13 cellular contexts compared by ENCODE assay signal in the genomic region with DNA sequence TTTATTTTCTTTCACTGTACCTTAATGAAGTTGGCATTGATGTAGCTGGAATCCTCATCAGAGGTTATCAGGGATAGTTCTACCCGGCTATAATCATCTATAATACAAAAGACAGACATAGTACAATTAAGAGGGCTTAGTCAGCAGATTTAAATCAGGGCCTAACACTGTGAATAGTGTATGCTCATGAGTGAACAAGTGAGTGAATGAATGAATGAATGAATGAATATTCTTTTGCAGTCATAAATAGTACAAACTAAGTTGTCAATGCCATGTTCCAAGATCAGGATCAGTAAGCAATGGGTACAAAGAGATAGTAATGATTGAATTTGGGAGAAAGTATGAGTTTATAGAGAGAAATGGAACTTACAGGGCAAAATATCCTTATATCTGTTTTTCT. TPM values are rescaled to one million over a fixed set of nuclear protein-coding genes. Genes with fewer than 3 reads are reported as not detected.
DNase-seq lines count a peak whose midpoint lies in the region; ATAC-seq and TF ChIP-seq lines count a peak whose summit lies in the region.
"Had no signal": no experiment of that assay in that cellular context is flagged by ENCODE, and none has a peak within 500 bp of the region (broad histone marks: within the 10 kb centered on the region; RNA-seq: fewer than 3 reads in every experiment).

No MANE protein-coding gene starts in this region.

- peaks cover 51 to 56% of the 10 kb centered on the region in 2 donors for H3K4me1 Mint-ChIP-seq in natural killer cell

- peak overlapping the region; percentile 76 to 89 for H3K27ac Mint-ChIP-seq in natural killer cell

- H3K79me2 ChIP-seq in OCI-LY3 (ENCODE audit: low read length): no peaks in the 10 kb centered on the region

- H3K36me3 Mint-ChIP-seq in natural killer cell: peaks cover 20% of the 10 kb centered on the region

- peak overlapping the region; percentile 43 for H3K4me3 ChIP-seq in GM12865 (ENCODE audit: low read depth, low read length)
- H3K4me3 ChIP-seq in OCI-LY3 (ENCODE audit: low read length): peak overlapping the region; percentile 58
- H3K4me3 ChIP-seq: esophagus squamous epithelium, tibial artery had no signal

- H3K9me3 ChIP-seq in OCI-LY3 (ENCODE audit: insufficient read depth, low read length): no peaks in the 10 kb centered on the region
- H3K9me3 ChIP-seq: Caco-2, esophagus squamous epithelium, tibial artery had no signal

- ATAC-seq in natural killer cell: no peak
- no peak for ATAC-seq in GM21360 (IDR thresholded peaks at IDR 0.05; ENCODE audit: unreplicated experiment)

- no peaks in the 10 kb centered on the region for H4K20me1 ChIP-seq in OCI-LY3 (ENCODE audit: insufficient read depth, low read length)

- no peaks in the 10 kb centered on the region for H3K27me3 Mint-ChIP-seq in natural killer cell (ENCODE audit: low read depth in 2 of 2)

- H3K4me1 ChIP-seq in OCI-LY3 (ENCODE audit: low read length): peaks cover 69% of the 10 kb centered on the region
- H3K4me1 ChIP-seq: Caco-2 had no signal

- intact Hi-C loops in natural killer cell (cut with micrococcal nuclease): loop anchor here (2.0 kb wide), 1 partner anchor 46 kb away; a partner anchor contains a TSS

- DNase-seq in GM12865 (ENCODE audit: low read depth) (no peak), natural killer cell (no peak), MV-4-11 (lab: John Stamatoyannopoulos, UW) (no peak)
- DNase-seq: Caco-2, esophagus squamous epithelium, NCI-H146, NCI-H524 treated with DMSO at 0.1 percent for 48 hours, nucleus accumbens, SHP77, tibial artery had no signal

- H3K9me3 Mint-ChIP-seq in natural killer cell: no peaks in the 10 kb centered on the region

- H3K27me3 ChIP-seq in OCI-LY3 (ENCODE audit: low read depth, low read length): no peaks in the 10 kb centered on the region
- H3K27me3 ChIP-seq: esophagus squamous epithelium, tibial artery had no signal

- peak overlapping the region; percentile 65 for H3K4me3 Mint-ChIP-seq in natural killer cell

- no peak for TF ChIP-seq CTCF in GM12865 (IDR thresholded peaks at IDR 0.05; ENCODE audit: insufficient read depth, low read depth, low read length, missing control alignments)
- TF ChIP-seq CTCF in OCI-LY3 (IDR thresholded peaks at IDR 0.05; ENCODE audit: low read depth, low read length): no peak
- TF ChIP-seq CTCF in natural killer cell (IDR thresholded peaks at IDR 0.05): no peak

- H3K27ac ChIP-seq in OCI-LY3 (ENCODE audit: low read length): peak overlapping the region; percentile 99
- H3K27ac ChIP-seq: esophagus squamous epithelium, tibial artery had no signal

- peaks cover 7% of the 10 kb centered on the region for H3K36me3 ChIP-seq in OCI-LY3 (replicated peaks; ENCODE audit: low read depth, low read length)
- H3K36me3 ChIP-seq: esophagus squamous epithelium, tibial artery had no signal

- no peak overlapping the region for H2AFZ ChIP-seq in OCI-LY3 (ENCODE audit: low read depth, low read length)

- peak overlapping the region; percentile 78 for H3K4me2 ChIP-seq in OCI-LY3 (ENCODE audit: low read length)

- H3K9ac ChIP-seq in OCI-LY3 (ENCODE audit: low read length): peak overlapping the region; percentile 76

RNA-seq across cellular contexts. Expression of a gene that starts 12.5 kb away (rescaled TPM):
- 100 to 1,000 TPM in 2 of 3 donors, 10 to 100 TPM in 1; 98.4 to 122 (median 104) TPM for total RNA-seq in natural killer cell
- total RNA-seq: Caco-2, chondrocyte had no signal

RNA-seq across cellular contexts. Expression of a gene that starts 28.4 kb away (rescaled TPM):
- 1 to 10 TPM in 2 of 3 donors, under 1 TPM in 1; 0.88 to 2.1 (median 1.5) TPM for total RNA-seq in natural killer cell

RNA-seq across cellular contexts. Expression of a gene that starts 45.6 kb away (rescaled TPM):
- total RNA-seq in natural killer cell: 10 to 100 TPM; 64.0 to 78.7 (median 77.6) TPM

RNA-seq across cellular contexts. Expression of a gene that starts 46.1 kb away (rescaled TPM):
- 1 to 10 TPM; 5.5 to 6.8 (median 5.9) TPM for total RNA-seq in natural killer cell

RNA-seq across cellular contexts. Expression of a gene that starts 46.7 kb away (rescaled TPM):
- total RNA-seq in natural killer cell: 10 to 100 TPM; 30.1 to 37.9 (median 36.5) TPM
